1 cellular context compared by ENCODE assay signal in the genomic region with DNA sequence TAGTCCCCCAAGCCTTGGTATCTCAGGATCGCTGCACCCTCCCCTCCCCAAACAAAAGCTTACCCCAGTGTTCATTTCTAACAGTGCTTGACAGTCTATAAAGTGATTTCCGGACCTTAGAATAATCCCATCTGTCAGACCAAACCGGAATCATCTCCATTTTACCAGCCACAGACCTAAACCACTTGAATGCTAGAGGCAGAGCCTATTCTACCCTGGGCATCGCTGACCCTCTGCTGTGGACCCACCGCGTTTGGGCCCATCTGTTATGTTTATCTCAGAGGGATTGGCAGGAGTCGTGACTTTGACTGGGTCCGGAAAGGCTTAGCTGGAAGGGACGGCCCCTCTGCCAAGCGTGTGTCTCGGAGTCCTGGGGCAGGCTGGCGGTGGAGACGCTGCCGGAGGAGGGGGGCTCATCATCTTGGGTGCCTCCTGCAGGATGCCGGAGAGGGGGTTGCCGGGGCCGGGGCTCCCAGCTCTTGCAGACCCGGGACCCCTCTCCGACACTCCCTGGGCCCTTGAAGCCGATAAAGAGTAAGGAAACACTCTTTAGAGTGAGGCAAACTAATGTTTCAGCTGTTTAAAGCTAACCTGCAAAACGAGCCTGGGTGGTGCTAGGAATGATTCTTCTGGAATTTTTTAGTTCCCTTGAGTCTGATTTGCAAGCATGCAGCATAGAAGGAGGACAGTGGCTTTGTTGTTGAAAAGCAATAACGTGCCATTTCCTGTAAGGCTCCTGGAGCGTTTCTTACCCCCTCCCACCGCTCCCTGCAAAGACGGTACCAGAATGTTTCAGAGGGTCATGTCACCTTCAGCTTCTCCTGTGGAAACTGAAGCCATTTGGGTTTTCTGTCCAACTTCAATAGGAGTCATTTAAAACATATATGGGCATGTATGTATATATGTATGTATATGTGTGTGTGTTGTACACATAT.
TF ChIP-seq lines count a peak whose summit lies in the region.

No MANE protein-coding gene starts in this region.

TF ChIP-seq in H1, 55 proteins besides CTCF, POLR2A, EP300 and RAD21:
- TF ChIP-seq CHD1 (IDR thresholded peaks at IDR 0.05; ENCODE audit: low read depth, low read length), result no peak
- no peak for TF ChIP-seq KDM4A (IDR thresholded peaks at IDR 0.05; ENCODE audit: low read depth, low read length, severe bottlenecking)
- TF ChIP-seq SIX5 (IDR thresholded peaks at IDR 0.05; ENCODE audit: low read depth, low read length), result no peak
- no peak for TF ChIP-seq GTF2F1 (IDR thresholded peaks at IDR 0.05; ENCODE audit: borderline replicate concordance, low read depth, low read length)
- no peak for TF ChIP-seq RXRA (IDR thresholded peaks at IDR 0.05; ENCODE audit: insufficient read depth, low read depth, low read length)
- TF ChIP-seq, protein P1, sequence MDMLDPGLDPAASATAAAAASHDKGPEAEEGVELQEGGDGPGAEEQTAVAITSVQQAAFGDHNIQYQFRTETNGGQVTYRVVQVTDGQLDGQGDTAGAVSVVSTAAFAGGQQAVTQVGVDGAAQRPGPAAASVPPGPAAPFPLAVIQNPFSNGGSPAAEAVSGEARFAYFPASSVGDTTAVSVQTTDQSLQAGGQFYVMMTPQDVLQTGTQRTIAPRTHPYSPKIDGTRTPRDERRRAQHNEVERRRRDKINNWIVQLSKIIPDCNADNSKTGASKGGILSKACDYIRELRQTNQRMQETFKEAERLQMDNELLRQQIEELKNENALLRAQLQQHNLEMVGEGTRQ (IDR thresholded peaks at IDR 0.05; ENCODE audit: low read length), result no peak
- TF ChIP-seq, protein P2, sequence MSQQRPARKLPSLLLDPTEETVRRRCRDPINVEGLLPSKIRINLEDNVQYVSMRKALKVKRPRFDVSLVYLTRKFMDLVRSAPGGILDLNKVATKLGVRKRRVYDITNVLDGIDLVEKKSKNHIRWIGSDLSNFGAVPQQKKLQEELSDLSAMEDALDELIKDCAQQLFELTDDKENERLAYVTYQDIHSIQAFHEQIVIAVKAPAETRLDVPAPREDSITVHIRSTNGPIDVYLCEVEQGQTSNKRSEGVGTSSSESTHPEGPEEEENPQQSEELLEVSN (IDR thresholded peaks at IDR 0.05), result no peak
- TF ChIP-seq SP4 (IDR thresholded peaks at IDR 0.05; ENCODE audit: low read length), result no peak
- no peak for TF ChIP-seq TBP (IDR thresholded peaks at IDR 0.05; ENCODE audit: low read depth, low read length)
- TF ChIP-seq NANOG (IDR thresholded peaks at IDR 0.05; ENCODE audit: insufficient read depth, low read depth, low read length, poor library complexity, severe bottlenecking), result no peak
- TF ChIP-seq, protein P3, sequence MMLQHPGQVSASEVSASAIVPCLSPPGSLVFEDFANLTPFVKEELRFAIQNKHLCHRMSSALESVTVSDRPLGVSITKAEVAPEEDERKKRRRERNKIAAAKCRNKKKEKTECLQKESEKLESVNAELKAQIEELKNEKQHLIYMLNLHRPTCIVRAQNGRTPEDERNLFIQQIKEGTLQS (IDR thresholded peaks at IDR 0.05; ENCODE audit: insufficient read depth, low read depth, low read length), result no peak
- TF ChIP-seq ZNF274 (IDR thresholded peaks at IDR 0.05; ENCODE audit: borderline replicate concordance, extremely low read depth, low read length), result no peak
- no peak for TF ChIP-seq CBX5 (IDR thresholded peaks at IDR 0.05; ENCODE audit: low read depth, low read length)
- TF ChIP-seq PHF8 (conservative IDR thresholded peaks at IDR 0.05; ENCODE audit: low read depth, low read length), result no peak
- TF ChIP-seq KDM5A (IDR thresholded peaks at IDR 0.05; ENCODE audit: low read length), result no peak
- TF ChIP-seq TEAD4 (IDR thresholded peaks at IDR 0.05; ENCODE audit: low read depth, low read length), result no peak
- TF ChIP-seq JUN (IDR thresholded peaks at IDR 0.05; ENCODE audit: low read depth, low read length), result no peak
TF ChIP-seq in H1: peak in this region for 0.
